Comparison of ENCODE assay signal across 16 cellular contexts in genomic region chr2:73944714-73945113, GRCh38. TPM values are rescaled to one million over a fixed set of nuclear protein-coding genes. Genes with fewer than 3 reads are reported as not detected.
A peak's percentile ranks its signal among the peaks of the same experiment; 100 is the strongest.
DNase-seq lines count a peak whose midpoint lies in the region; FAIRE-seq and TF ChIP-seq lines count a peak whose summit lies in the region.
"Had no signal": no experiment of that assay in that cellular context is flagged by ENCODE, and none has a peak within 500 bp of the region (broad histone marks: within the 10 kb centered on the region; RNA-seq: fewer than 3 reads in every experiment).

No MANE protein-coding gene starts in this region.

- no peak overlapping the region for H3K18ac ChIP-seq in trophoblast cell (ENCODE audit: low read length)

- H3K4me1 Mint-ChIP-seq in activated CD4-positive, alpha-beta T cell treated with anti-CD3 and anti-CD28 coated beads, Interleukin-2, amount 10 ng/mL, durations not matched to agents 24 days and 14 days, result peaks cover 53% of the 10 kb centered on the region

- no peak overlapping the region for H3K14ac ChIP-seq in trophoblast cell (ENCODE audit: low read length)

- no peak overlapping the region for H2BK12ac ChIP-seq in trophoblast cell (ENCODE audit: low read length)

- H3K36me3 Mint-ChIP-seq in activated CD4-positive, alpha-beta T cell treated with anti-CD3 and anti-CD28 coated beads, Interleukin-2, amount 10 ng/mL, durations not matched to agents 24 days and 14 days (ENCODE audit: low read depth), result peaks cover 73% of the 10 kb centered on the region

- no peak overlapping the region for H4K12ac ChIP-seq in trophoblast cell (ENCODE audit: low read depth, low read length)

- H3K27me3 Mint-ChIP-seq in activated CD4-positive, alpha-beta T cell treated with anti-CD3 and anti-CD28 coated beads, Interleukin-2, amount 10 ng/mL, durations not matched to agents 24 days and 14 days, result no peaks in the 10 kb centered on the region

- peak overlapping the region; percentile 69 for H3K27ac Mint-ChIP-seq in activated CD4-positive, alpha-beta T cell treated with anti-CD3 and anti-CD28 coated beads, Interleukin-2, amount 10 ng/mL, durations not matched to agents 24 days and 14 days

- H3K4me3 ChIP-seq in trophoblast cell (ENCODE audit: low read depth, low read length), result no peak overlapping the region
- H3K4me3 ChIP-seq: breast epithelium, prostate gland, SJSA1, upper lobe of right lung had no signal

- intact Hi-C loops in activated CD4-positive, alpha-beta T cell treated with anti-CD3 and anti-CD28 coated beads, Interleukin-2, amount 10 ng/mL, durations not matched to agents 24 days and 14 days (cut with micrococcal nuclease), result loop anchor here (1.0 to 2.0 kb wide), 2 partner anchors 18 to 19 kb away; partner anchors contain the start of gene DGUOK

- no peak overlapping the region for H3K4me2 ChIP-seq in trophoblast cell (ENCODE audit: low read length)

- no peak overlapping the region for H2AK5ac ChIP-seq in trophoblast cell (ENCODE audit: low read length)

- H3K9ac ChIP-seq in trophoblast cell (ENCODE audit: low read length), result no peak overlapping the region

- no peaks in the 10 kb centered on the region for H3K27me3 ChIP-seq in trophoblast cell (ENCODE audit: insufficient read depth, low read length)
- H3K27me3 ChIP-seq: breast epithelium, SJSA1, upper lobe of right lung had no signal

- no peaks in the 10 kb centered on the region for H3K9me3 ChIP-seq in trophoblast cell (ENCODE audit: insufficient read depth, low read depth, low read length)
- H3K9me3 ChIP-seq: breast epithelium, prostate gland, SJSA1, upper lobe of right lung had no signal

- FAIRE-seq in GM12891 (lab: Jason Lieb, UNC), result peak; percentile 68

- no peak overlapping the region for H3K23ac ChIP-seq in trophoblast cell (ENCODE audit: low read length)

- no peak overlapping the region for H3K4ac ChIP-seq in trophoblast cell (ENCODE audit: low read depth, low read length)

- DNase-seq in activated CD4-positive, alpha-beta T cell treated with anti-CD3 and anti-CD28 coated beads, Interleukin-2, amount 10 ng/mL, durations not matched to agents 24 days and 14 days, result no peak
- DNase-seq in activated CD4-positive, alpha-beta T cell treated with anti-CD3 and anti-CD28 coated beads, Interleukin-2, amount 50 U/mL, for 4 hours, result no peak
- DNase-seq in GM12891 (ENCODE audit: insufficient read length, low spot score), result no peak
- peak; percentile 49 to 60 for DNase-seq in activated T-cell treated with anti-CD3 and anti-CD28 coated beads, Interleukin-2, amount 50 U/mL, for 48 hours
- peak; percentile 56 to 74 for DNase-seq in trophoblast cell
- DNase-seq in NCI-H2171 treated with DMSO at 0.1 percent for 48 hours (lab: John Stamatoyannopoulos, UW), result no peak
- DNase-seq in 8988T, result no peak
- no peak for DNase-seq in NCI-H1105 (lab: John Stamatoyannopoulos, UW)
- DNase-seq: left colon, NCI-H1105 treated with DMSO at 0.1 percent for 48 hours, NCI-H226, upper lobe of right lung had no signal

- 0 out of 2 replicates have a peak, but pooled peaks have one; percentile 31 for TF ChIP-seq POLR2A in GM12891 (IDR thresholded peaks at IDR 0.05; ENCODE audit: low read depth, low read length)

- H2BK5ac ChIP-seq in trophoblast cell (ENCODE audit: low read depth, low read length, poor library complexity), result no peak overlapping the region

- H3K36me3 ChIP-seq in trophoblast cell (ENCODE audit: control insufficient read depth in 1 of 2, insufficient read depth in 2 of 2, low read length in 2 of 2), result peaks cover 9 to 22% of the 10 kb centered on the region in 2 experiments
- H3K36me3 ChIP-seq: breast epithelium, prostate gland had no signal

- peaks cover 0 to 2% of the 10 kb centered on the region in 2 experiments for H3K4me1 ChIP-seq in trophoblast cell (ENCODE audit: control insufficient read depth in 1 of 2, insufficient read depth in 2 of 2, low read length in 2 of 2)
- H3K4me1 ChIP-seq: breast epithelium, prostate gland, SJSA1 had no signal

- H2AFZ ChIP-seq in trophoblast cell (ENCODE audit: insufficient read depth, low read length, poor library complexity), result no peak overlapping the region

- H3K27ac ChIP-seq in trophoblast cell (ENCODE audit: low read depth, low read length), result no peak overlapping the region
- H3K27ac ChIP-seq: breast epithelium, prostate gland, SJSA1, upper lobe of right lung had no signal

- H2BK120ac ChIP-seq in trophoblast cell (ENCODE audit: insufficient read depth, low read length, poor library complexity), result no peak overlapping the region

- no peaks in the 10 kb centered on the region for H3K79me1 ChIP-seq in trophoblast cell (ENCODE audit: low read length)

- H4K91ac ChIP-seq in trophoblast cell (ENCODE audit: low read depth, low read length), result no peak overlapping the region

- H3K4me3 Mint-ChIP-seq in activated CD4-positive, alpha-beta T cell treated with anti-CD3 and anti-CD28 coated beads, Interleukin-2, amount 10 ng/mL, durations not matched to agents 24 days and 14 days, result peak overlapping the region; percentile 44

- H3K79me2 ChIP-seq in trophoblast cell (ENCODE audit: control insufficient read depth, insufficient read depth, low read length, poor library complexity), result no peaks in the 10 kb centered on the region

- H3K9me3 Mint-ChIP-seq in activated CD4-positive, alpha-beta T cell treated with anti-CD3 and anti-CD28 coated beads, Interleukin-2, amount 10 ng/mL, durations not matched to agents 24 days and 14 days, result no peaks in the 10 kb centered on the region

- WGBS in trophoblast cell (ENCODE audit: extremely low coverage, insufficient coverage, insufficient read length), result no CpG with 5 or more reads among the region's 4 CpGs

- H4K8ac ChIP-seq in trophoblast cell (ENCODE audit: low read depth, low read length), result no peak overlapping the region

TF ChIP-seq in GM12891, 5 proteins besides CTCF, POLR2A, EP300 and RAD21:
- TF ChIP-seq POLR2AphosphoS5 (IDR thresholded peaks at IDR 0.05; ENCODE audit: low read depth, low read length) (no peak), PAX5 (IDR thresholded peaks at IDR 0.05; ENCODE audit: insufficient read depth, low read length, severe bottlenecking) (no peak), POU2F2 (IDR thresholded peaks at IDR 0.05; ENCODE audit: low read depth, low read length) (peak; percentile 40; the same call in 1 of the 2 replicates)

RNA-seq across cellular contexts. Expression of gene DGUOK, which starts 18.0 kb away (rescaled TPM):
- total RNA-seq in activated CD4-positive, alpha-beta T cell treated with anti-CD3 and anti-CD28 coated beads, Interleukin-2, amount 10 ng/mL, durations not matched to agents 24 days and 14 days, result 88.9 and 94.9 TPM in 2 replicates
- 110 TPM for polyA plus RNA-seq in GM12891 (2012; ENCODE audit: low read depth, missing spikeins)
- 94.1 and 96.1 TPM in 2 replicates for polyA plus RNA-seq in trophoblast cell (2013)

RNA-seq across cellular contexts. Expression of gene TET3, which starts 40.0 kb away (rescaled TPM):
- 20.7 and 22.0 TPM in 2 replicates for total RNA-seq in activated CD4-positive, alpha-beta T cell treated with anti-CD3 and anti-CD28 coated beads, Interleukin-2, amount 10 ng/mL, durations not matched to agents 24 days and 14 days
- 9.6 TPM for polyA plus RNA-seq in GM12891 (2012; ENCODE audit: low read depth, missing spikeins)
- 11.2 and 11.7 TPM in 2 replicates for polyA plus RNA-seq in trophoblast cell (2013)

RNA-seq across cellular contexts. Expression of gene ACTG2, which starts 51.9 kb away (rescaled TPM):
- not detected in 2 replicates for total RNA-seq in activated CD4-positive, alpha-beta T cell treated with anti-CD3 and anti-CD28 coated beads, Interleukin-2, amount 10 ng/mL, durations not matched to agents 24 days and 14 days
- polyA plus RNA-seq in GM12891 (2012; ENCODE audit: low read depth, missing spikeins), result not detected
- 5.7 and 5.8 TPM in 2 replicates for polyA plus RNA-seq in trophoblast cell (2013)
- total RNA-seq: G401 had no signal

Comparison
In these comparisons a context has a peak if more than half of its experiments do, and no peak if none do; other contexts are left out.
1. DNase-seq: peak in activated T-cell treated with anti-CD3 and anti-CD28 coated beads, Interleukin-2, amount 50 U/mL, for 48 hours (2 of 2) and trophoblast cell (2 of 2); none in activated CD4-positive, alpha-beta T cell treated with anti-CD3 and anti-CD28 coated beads, Interleukin-2, amount 10 ng/mL, durations not matched to agents 24 days and 14 days (single experiment), activated CD4-positive, alpha-beta T cell treated with anti-CD3 and anti-CD28 coated beads, Interleukin-2, amount 50 U/mL, for 4 hours (0 of 2), GM12891 (single experiment), NCI-H2171 treated with DMSO at 0.1 percent for 48 hours (single experiment), 8988T (single experiment) and NCI-H1105 (single experiment).